29 cellular contexts compared by ENCODE assay signal in the genomic region with DNA sequence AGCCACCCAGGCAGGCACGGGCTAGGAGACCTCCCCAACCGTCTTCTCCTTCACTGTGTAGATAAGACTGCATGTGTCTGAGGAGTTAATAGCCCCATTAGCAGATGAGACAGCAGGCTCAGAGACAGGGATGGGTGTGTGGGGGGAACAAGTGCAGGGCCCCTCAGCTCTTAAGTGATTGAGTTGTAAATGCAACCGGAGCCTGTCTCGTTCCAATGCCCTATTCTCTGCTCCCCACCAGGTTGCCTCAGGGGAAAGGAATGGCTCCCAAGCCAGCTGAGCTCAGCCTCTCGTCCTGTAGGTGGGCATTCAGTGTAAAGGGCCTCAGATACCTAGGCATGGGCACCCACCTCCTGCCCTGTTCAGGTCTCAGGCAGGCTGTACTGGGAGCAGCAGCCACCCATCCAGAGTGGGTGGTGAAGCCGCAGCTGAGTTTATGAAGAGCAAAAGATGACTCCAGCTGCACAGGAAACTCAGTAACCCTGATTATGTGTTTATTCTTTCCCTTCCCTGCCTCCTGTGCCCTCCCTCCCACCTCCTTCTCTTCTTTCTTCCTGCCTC.
DNase-seq lines count a peak whose midpoint lies in the region; ATAC-seq and TF ChIP-seq lines count a peak whose summit lies in the region.
"Had no signal": no experiment of that assay in that cellular context is flagged by ENCODE, and none has a peak within 500 bp of the region (broad histone marks: within the 10 kb centered on the region; RNA-seq: fewer than 3 reads in every experiment).

No MANE protein-coding gene starts in this region.

- no peak overlapping the region for H2BK5ac ChIP-seq in IMR-90 (ENCODE audit: low read depth, low read length, poor library complexity, severe bottlenecking)
- no peak overlapping the region for H2BK5ac ChIP-seq in neuronal stem cell (ENCODE audit: low read length)

- CTCF ChIA-PET in IMR-90 (lab: Yijun Ruan, JAX): interaction anchor here (0.9 kb wide), 1 partner anchor 16 kb away, joined by 4 read pairs; no protein-coding TSS in a partner anchor

- BruUV-seq in IMR-90 (replicated peaks; lab: Mats Ljungman, UMichigan): no TSS peak

- peaks cover 44% of the 10 kb centered on the region for H3K4me1 Mint-ChIP-seq in brain
- H3K4me1 Mint-ChIP-seq: stimulated activated memory B cell treated with anti-CD40 and anti-IgM and Interleukin-4, amounts not matched to agents 10 μg/mL and 1 μg/mL and 100 μg/mL, for 72 hours; T-helper 17 cell had no signal

- TF ChIP-seq CTCF in DND-41 (IDR thresholded peaks at IDR 0.05; ENCODE audit: borderline replicate concordance, extremely low read depth, low read length, poor library complexity, severe bottlenecking): no peak
- TF ChIP-seq CTCF in IMR-90 (conservative IDR thresholded peaks at IDR 0.05; ENCODE audit: low read depth, low read length): no peak
- no peak for TF ChIP-seq CTCF in brain (conservative IDR thresholded peaks at IDR 0.05)
- no peak for TF ChIP-seq CTCF in prostate gland (IDR thresholded peaks at IDR 0.05)

- TF ChIP-seq POLR2A in IMR-90 (IDR thresholded peaks at IDR 0.05; ENCODE audit: low read depth, low read length): no peak
- TF ChIP-seq POLR2A in prostate gland (IDR thresholded peaks at IDR 0.05): no peak

- intact Hi-C loops in IMR-90 (cut with micrococcal nuclease): no loop called here
- intact Hi-C loops in prostate gland (cut with DNase I): no loop called here

- H3K36me3 ChIP-seq in DND-41 (ENCODE audit: insufficient read depth, low read length): no peaks in the 10 kb centered on the region
- no peaks in the 10 kb centered on the region for H3K36me3 ChIP-seq in IMR-90 (ENCODE audit: control insufficient read depth, insufficient read depth, low read length)
- H3K36me3 ChIP-seq in neuronal stem cell (replicated peaks in 1 of 2; ENCODE audit: control insufficient read depth in 2 of 2, insufficient read depth in 2 of 2, low read length in 2 of 2): no peaks in the 10 kb centered on the region
- no peaks in the 10 kb centered on the region for H3K36me3 ChIP-seq in prostate gland
- H3K36me3 ChIP-seq: BE2C had no signal

- POLR2A ChIA-PET in IMR-90 (lab: Charles Lee; ENCODE audit: unreplicated experiment): no interaction called here

- no peak overlapping the region for H3K4me3 ChIP-seq in DND-41 (ENCODE audit: low read depth in 1 of 2, low read length in 2 of 2)
- no peak overlapping the region for H3K4me3 ChIP-seq in IMR-90 (ENCODE audit: insufficient read depth, low read depth, low read length)
- no peak overlapping the region for H3K4me3 ChIP-seq in neuronal stem cell (ENCODE audit: low read length in 2 of 2)
- no peak overlapping the region for H3K4me3 ChIP-seq in prostate gland
- H3K4me3 ChIP-seq: coronary artery had no signal

- peak overlapping the region in 3 of 5 experiments; percentile 26 to 85 (median 70) for H3K27ac Mint-ChIP-seq in brain
- H3K27ac Mint-ChIP-seq: activated CD8-positive, alpha-beta T cell treated with anti-CD3 and anti-CD28 coated beads, Interleukin-2, amount 10 ng/mL, durations not matched to agents 7 days and 5 days; activated naive CD8-positive, alpha-beta T cell; activated T-helper 2 cell treated with anti-CD3 and anti-CD28 coated beads, Interferon-gamma antibody, Interleukin-2, Interleukin-4, amounts not matched to agents 10 μg/mL and 5 μg/mL and 100 μg/mL, durations not matched to agents 14 hours and 24 hours and 36 hours; H9; stimulated activated memory B cell treated with anti-CD40 and anti-IgM and Interleukin-4, amounts not matched to agents 10 μg/mL and 1 μg/mL and 100 μg/mL, for 72 hours; T-helper 17 cell; type B pancreatic cell had no signal

- no peak overlapping the region for H4K5ac ChIP-seq in IMR-90 (ENCODE audit: low read depth, low read length)

- H3K79me1 ChIP-seq in IMR-90 (ENCODE audit: low read depth in 1 of 2, low read length in 2 of 2) (no peaks in the 10 kb centered on the region), neuronal stem cell (ENCODE audit: low read depth, low read length) (no peaks in the 10 kb centered on the region)

- H4K8ac ChIP-seq in IMR-90 (ENCODE audit: low read depth in 2 of 2, low read length in 2 of 2) (no peak overlapping the region), neuronal stem cell (ENCODE audit: low read depth, low read length) (no peak overlapping the region)

- H3K27me3 ChIP-seq in DND-41 (ENCODE audit: insufficient read depth, low read length, poor library complexity) (no peaks in the 10 kb centered on the region), IMR-90 (ENCODE audit: control insufficient read depth, insufficient read depth, low read length) (peaks cover 11% of the 10 kb centered on the region; the same call in 1 of the 2 replicates), neuronal stem cell (ENCODE audit: control insufficient read depth in 3 of 3, insufficient read depth in 3 of 3, low read depth in 1 of 3, low read length in 3 of 3) (peaks cover 0 to 8% (median 0%) of the 10 kb centered on the region in 3 experiments), prostate gland (replicated peaks; ENCODE audit: insufficient read depth) (no peaks in the 10 kb centered on the region)
- H3K27me3 ChIP-seq: BE2C had no signal

- peak overlapping the region; percentile 84 for H2BK12ac ChIP-seq in neuronal stem cell (ENCODE audit: low read length)

- no peak overlapping the region for H3K4me3 Mint-ChIP-seq in brain
- H3K4me3 Mint-ChIP-seq: activated CD8-positive, alpha-beta T cell treated with anti-CD3 and anti-CD28 coated beads, Interleukin-2, amount 10 ng/mL, durations not matched to agents 7 days and 5 days; activated naive CD8-positive, alpha-beta T cell; H9; stimulated activated memory B cell treated with anti-CD40 and anti-IgM and Interleukin-4, amounts not matched to agents 10 μg/mL and 1 μg/mL and 100 μg/mL, for 72 hours; T-helper 17 cell; type B pancreatic cell had no signal

- no CpG with 5 or more reads among the region's 6 CpGs for WGBS in IMR-90 (ENCODE audit: extremely low coverage in 2 of 2, insufficient read length in 1 of 2), 2 experiments
- no CpG with 5 or more reads among the region's 6 CpGs for WGBS in neuronal stem cell (ENCODE audit: extremely low coverage in 2 of 2, insufficient read length in 2 of 2, insufficient replicate concordance in 1 of 2), 2 donors
- WGBS in prostate gland: 100% methylated on average over 2 of the region's 6 CpGs

- H3K18ac ChIP-seq in IMR-90 (ENCODE audit: low read depth, low read length): no peak overlapping the region
- H3K18ac ChIP-seq in neuronal stem cell (ENCODE audit: low read length): no peak overlapping the region

- H3K4ac ChIP-seq in IMR-90 (ENCODE audit: low read depth, low read length) (no peak overlapping the region), neuronal stem cell (ENCODE audit: low read length) (no peak overlapping the region)

- no peak overlapping the region for H3K14ac ChIP-seq in IMR-90 (replicated peaks; ENCODE audit: low read depth, low read length)
- no peak overlapping the region for H3K14ac ChIP-seq in neuronal stem cell (ENCODE audit: low read length)

- dilution Hi-C loops in IMR-90 (cut with HindIII; ENCODE audit: low sequenced_read_pairs, unreplicated experiment): no loop called here

- in situ Hi-C loops in IMR-90 (cut with MboI; ENCODE audit: low sequenced_read_pairs): no loop called here

- H3K23ac ChIP-seq in IMR-90 (ENCODE audit: low read depth, low read length) (no peak overlapping the region), neuronal stem cell (ENCODE audit: low read depth, low read length, poor library complexity) (no peak overlapping the region)

- H3K27ac ChIP-seq in DND-41 (ENCODE audit: low read length) (no peak overlapping the region), IMR-90 (ENCODE audit: insufficient read depth, low read length) (no peak overlapping the region), neuronal stem cell (replicated peaks; ENCODE audit: low read length) (no peak overlapping the region), prostate gland (no peak overlapping the region)
- H3K27ac ChIP-seq: coronary artery, HL-60 had no signal

- H3K9me3 Mint-ChIP-seq in brain: peaks cover 0 to 5% (median 0%) of the 10 kb centered on the region in 5 experiments
- H3K9me3 Mint-ChIP-seq: activated T-helper 2 cell treated with anti-CD3 and anti-CD28 coated beads, Interferon-gamma antibody, Interleukin-2, Interleukin-4, amounts not matched to agents 10 μg/mL and 5 μg/mL and 100 μg/mL, durations not matched to agents 14 hours and 24 hours and 36 hours; stimulated activated memory B cell treated with anti-CD40 and anti-IgM and Interleukin-4, amounts not matched to agents 10 μg/mL and 1 μg/mL and 100 μg/mL, for 72 hours; type B pancreatic cell had no signal

- H2BK120ac ChIP-seq in IMR-90 (ENCODE audit: low read depth, low read length) (no peak overlapping the region), neuronal stem cell (ENCODE audit: low read depth, low read length) (no peak overlapping the region)

- H3K36me3 Mint-ChIP-seq in brain: no peaks in the 10 kb centered on the region
- H3K36me3 Mint-ChIP-seq: activated naive CD8-positive, alpha-beta T cell; stimulated activated memory B cell treated with anti-CD40 and anti-IgM and Interleukin-4, amounts not matched to agents 10 μg/mL and 1 μg/mL and 100 μg/mL, for 72 hours; type B pancreatic cell had no signal

- H3K4me1 ChIP-seq in DND-41 (ENCODE audit: insufficient read depth, low read length) (no peaks in the 10 kb centered on the region), IMR-90 (ENCODE audit: control insufficient read depth, insufficient read depth, low read length) (peaks cover 8% of the 10 kb centered on the region; the same call in 1 of the 2 replicates), neuronal stem cell (ENCODE audit: control insufficient read depth in 2 of 2, insufficient read depth in 1 of 2, low read depth in 1 of 2, low read length in 2 of 2) (peaks cover 6 to 13% of the 10 kb centered on the region in 2 donors), prostate gland (replicated peaks) (no peaks in the 10 kb centered on the region)

- H2BK20ac ChIP-seq in IMR-90 (ENCODE audit: low read depth, low read length): no peak overlapping the region

- H3K4me2 ChIP-seq in DND-41 (ENCODE audit: insufficient read depth, low read length): no peak overlapping the region
- H3K4me2 ChIP-seq in IMR-90 (ENCODE audit: low read depth, low read length): no peak overlapping the region
- no peak overlapping the region for H3K4me2 ChIP-seq in neuronal stem cell (ENCODE audit: insufficient read depth, low read length, poor library complexity, severe bottlenecking)

- H2BK15ac ChIP-seq in IMR-90 (ENCODE audit: low read depth, low read length) (no peak overlapping the region), neuronal stem cell (ENCODE audit: low read length) (no peak overlapping the region)

- H3K9me1 ChIP-seq in IMR-90 (ENCODE audit: insufficient read depth, low read length): no peaks in the 10 kb centered on the region

- no peaks in the 10 kb centered on the region for H3K9me3 ChIP-seq in DND-41 (ENCODE audit: insufficient read depth, low read length, severe bottlenecking)
- H3K9me3 ChIP-seq in IMR-90 (ENCODE audit: control insufficient read depth, insufficient read depth, low read length): no peaks in the 10 kb centered on the region
- H3K9me3 ChIP-seq in neuronal stem cell (replicated peaks in 1 of 2; ENCODE audit: control insufficient read depth in 2 of 2, insufficient read depth in 1 of 2, low read depth in 1 of 2, low read length in 2 of 2): no peaks in the 10 kb centered on the region
- H3K9me3 ChIP-seq in prostate gland: no peaks in the 10 kb centered on the region
- H3K9me3 ChIP-seq: BE2C had no signal

- no peak overlapping the region for H2AFZ ChIP-seq in DND-41 (ENCODE audit: low read depth, low read length)
- peak overlapping the region; percentile 73 for H2AFZ ChIP-seq in IMR-90 (replicated peaks; ENCODE audit: low read length, poor library complexity)
- H2AFZ ChIP-seq in neuronal stem cell (ENCODE audit: low read length): no peak overlapping the region

- DNase-seq in DND-41: no peak
- peak; percentile 12 for DNase-seq in IMR-90
- no peak for DNase-seq in neuronal stem cell (ENCODE audit: low spot score)
- no peak for DNase-seq in prostate gland (ENCODE audit: low spot score)
- no peak for DNase-seq in NCI-H1105 (lab: John Stamatoyannopoulos, UW)
- DNase-seq: activated CD4-positive, CD25-positive, alpha-beta regulatory T cell treated with anti-CD3 and anti-CD28 coated beads, Interleukin-2, amount 50 U/mL, for 72 hours; activated CD8-positive, alpha-beta T cell treated with anti-CD3 and anti-CD28 coated beads, Interleukin-2, amount 10 ng/mL, durations not matched to agents 7 days and 5 days; BE2C; DMS 273 treated with DMSO at 0.1 percent for 48 hours; effector CD8-positive, alpha-beta T cell; H9; Karpas-422; mesenchymal stem cell; NCI-H1417 treated with DMSO at 0.1 percent for 48 hours; NCI-H2081 treated with DMSO at 0.1 percent for 48 hours; Right ventricle myocardium superior; substantia nigra; T-helper 17 cell had no signal

- H2AK5ac ChIP-seq in IMR-90 (ENCODE audit: low read depth, low read length) (no peak overlapping the region), neuronal stem cell (ENCODE audit: low read depth, low read length) (peak overlapping the region; percentile 56)

- H4K20me1 ChIP-seq in DND-41 (ENCODE audit: insufficient read depth, low read length) (no peaks in the 10 kb centered on the region), IMR-90 (ENCODE audit: insufficient read depth, low read length) (no peaks in the 10 kb centered on the region; the same call in none of the 2 replicates)

- no peaks in the 10 kb centered on the region for H3K79me2 ChIP-seq in DND-41 (ENCODE audit: insufficient read depth, low read length)

- no peak overlapping the region for H4K91ac ChIP-seq in IMR-90 (ENCODE audit: insufficient read depth, low read depth, low read length)
- H4K91ac ChIP-seq in neuronal stem cell (ENCODE audit: low read depth, low read length, poor library complexity): no peak overlapping the region

- H3K9ac ChIP-seq in DND-41 (ENCODE audit: low read depth, low read length) (no peak overlapping the region), IMR-90 (ENCODE audit: low read depth, low read length) (no peak overlapping the region), neuronal stem cell (ENCODE audit: low read depth, low read length, poor library complexity) (no peak overlapping the region)

- H3K56ac ChIP-seq in IMR-90 (ENCODE audit: extremely low read depth, insufficient read depth, low read length): no peak overlapping the region

- TF ChIP-seq RAD21 in IMR-90 (IDR thresholded peaks at IDR 0.05; ENCODE audit: low read length): no peak

- ATAC-seq in DND-41 (ENCODE audit: insufficient read depth, low read depth): 0 out of 3 replicates have a peak, but pooled peaks have one; percentile 35
- peak; percentile 60 for ATAC-seq in IMR-90 (ENCODE audit: low read depth)
- ATAC-seq in GM18858 (IDR thresholded peaks at IDR 0.05; ENCODE audit: unreplicated experiment): no peak
- no peak for ATAC-seq in HG03097 (IDR thresholded peaks at IDR 0.05; ENCODE audit: low FRiP score, unreplicated experiment)
- ATAC-seq: activated CD8-positive, alpha-beta T cell treated with anti-CD3 and anti-CD28 coated beads, Interleukin-2, amount 10 ng/mL, durations not matched to agents 7 days and 5 days; left lobe of liver; SK-N-SH treated with all-trans-retinoic acid at 6 μM for 48 hours; stimulated activated memory B cell treated with anti-CD40 and anti-IgM and Interleukin-4, amounts not matched to agents 10 μg/mL and 1 μg/mL and 100 μg/mL, for 72 hours; T-helper 17 cell had no signal

- H2AK9ac ChIP-seq in IMR-90 (replicated peaks; ENCODE audit: low read depth, low read length, poor library complexity): peak overlapping the region; percentile 76

- H3K27me3 Mint-ChIP-seq in brain: peaks cover 3% of the 10 kb centered on the region
- H3K27me3 Mint-ChIP-seq: activated naive CD8-positive, alpha-beta T cell; stimulated activated memory B cell treated with anti-CD40 and anti-IgM and Interleukin-4, amounts not matched to agents 10 μg/mL and 1 μg/mL and 100 μg/mL, for 72 hours; T-helper 17 cell; type B pancreatic cell had no signal

Comparison
In these comparisons a context has a peak if more than half of its experiments do, and no peak if none do; other contexts are left out.
1. ATAC-seq: peak in DND-41 (single experiment) and IMR-90 (single experiment); none in GM18858 (single experiment) and HG03097 (single experiment).